In the genomic region with DNA sequence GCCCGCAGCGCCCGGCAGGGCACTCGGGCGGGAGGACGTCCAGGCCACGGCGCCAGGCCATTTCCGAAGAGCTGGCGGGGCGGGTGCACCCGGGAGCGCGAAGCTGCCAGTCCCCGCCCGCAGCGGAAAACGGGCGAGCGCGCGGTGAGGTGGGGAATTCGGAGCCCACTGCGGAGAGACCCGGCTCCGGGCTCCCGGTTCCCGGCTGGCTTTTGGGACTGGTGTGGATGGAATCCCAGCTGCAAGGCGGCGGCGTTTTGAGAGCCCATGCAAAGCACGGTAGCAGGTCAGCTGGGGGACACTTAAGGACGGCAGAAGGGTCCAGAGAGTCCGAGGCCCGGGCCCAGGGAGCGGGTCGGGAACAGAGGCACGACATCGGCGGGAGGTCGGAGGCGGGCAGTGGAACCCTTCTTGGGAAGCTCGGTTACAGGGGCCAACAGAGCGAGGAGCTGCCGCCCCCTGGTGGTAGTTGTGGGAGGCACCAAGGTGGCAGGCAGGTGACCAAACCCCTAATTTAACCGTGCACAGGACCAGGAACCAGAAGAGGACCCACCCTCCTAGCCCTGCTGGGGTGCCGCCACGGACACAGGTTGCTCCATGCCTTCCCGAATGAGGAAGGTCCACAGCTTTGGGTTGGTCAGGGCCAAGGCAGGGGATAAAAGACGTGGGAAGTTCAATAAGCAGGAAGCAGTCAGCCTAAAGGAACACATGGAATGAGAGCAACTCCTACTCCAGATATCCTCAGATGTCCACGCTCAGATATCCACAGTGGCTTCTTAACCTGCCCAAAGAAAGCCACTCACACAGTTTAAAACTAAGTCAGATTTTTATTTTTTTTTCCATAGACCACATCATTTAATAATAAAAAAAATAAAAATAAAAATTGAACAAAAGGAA, we compare ENCODE assay signal across 8 cellular contexts. TPM values are rescaled to one million over a fixed set of nuclear protein-coding genes. Genes with fewer than 3 reads are reported as not detected.
A peak's percentile ranks its signal among the peaks of the same experiment; 100 is the strongest.
DNase-seq lines count a peak whose midpoint lies in the region; ATAC-seq, FAIRE-seq and TF ChIP-seq lines count a peak whose summit lies in the region.

No MANE protein-coding gene starts in this region.

- intact Hi-C loops in activated CD8-positive, alpha-beta T cell treated with anti-CD3 and anti-CD28 coated beads for 36 hours (cut with micrococcal nuclease), result loop anchor here (2.0 to 5.0 kb wide), 2 partner anchors 51 to 71 kb away; no protein-coding TSS in a partner anchor
- intact Hi-C loops in endothelial cell of umbilical vein (cut with micrococcal nuclease), result loop anchor here (1.0 to 10.0 kb wide), 6 partner anchors 64 to 501 kb away; a partner anchor contains a TSS

- H2AFZ ChIP-seq in endothelial cell of umbilical vein (ENCODE audit: low read depth, low read length), result no peak overlapping the region

- FAIRE-seq in endothelial cell of umbilical vein (lab: Jason Lieb, UNC), result peak; percentile 92

- H3K79me2 ChIP-seq in endothelial cell of umbilical vein (ENCODE audit: control insufficient read depth, insufficient read depth, low read length), result peaks cover 2% of the 10 kb centered on the region

- H3K27ac Mint-ChIP-seq in activated CD8-positive, alpha-beta T cell treated with anti-CD3 and anti-CD28 coated beads for 36 hours, result no peak overlapping the region

- peak overlapping the region; percentile 61 for H3K4me3 ChIP-seq in AG04450 (ENCODE audit: low read depth, low read length)
- H3K4me3 ChIP-seq in endothelial cell of umbilical vein (replicated peaks in 1 of 3; ENCODE audit: insufficient read depth in 1 of 3, low read depth in 1 of 3, low read length in 3 of 3), result peak overlapping the region; percentile 28 to 62 (median 49)
- peak overlapping the region; percentile 71 to 76 for H3K4me3 ChIP-seq in mucosa of rectum (ENCODE audit: low read length in 2 of 2)

- peaks cover 31% of the 10 kb centered on the region for H3K4me1 ChIP-seq in endothelial cell of umbilical vein (ENCODE audit: control insufficient read depth, extremely low read depth, insufficient read depth, low read length)
- peaks cover 14 to 17% of the 10 kb centered on the region in 2 donors for H3K4me1 ChIP-seq in mucosa of rectum (ENCODE audit: control insufficient read depth in 2 of 2, insufficient read depth in 2 of 2, low read length in 2 of 2)

- TF ChIP-seq CTCF in AG04450 (IDR thresholded peaks at IDR 0.05; ENCODE audit: low read depth, low read length) (peak; percentile 96), endothelial cell of umbilical vein (IDR thresholded peaks at IDR 0.05; ENCODE audit: extremely low read depth in 1 of 2, insufficient read depth in 1 of 2, low read depth in 1 of 2, low read length in 2 of 2) (peak; percentile 97)
- TF ChIP-seq CTCF in activated CD8-positive, alpha-beta T cell treated with anti-CD3 and anti-CD28 coated beads for 36 hours (IDR thresholded peaks at IDR 0.05), result peak; percentile 94

- H3K36me3 ChIP-seq in endothelial cell of umbilical vein (ENCODE audit: control insufficient read depth in 2 of 2, extremely low read depth in 1 of 2, insufficient read depth in 2 of 2, low read length in 2 of 2) (peaks cover 23 to 31% of the 10 kb centered on the region in 2 experiments), mucosa of rectum (ENCODE audit: control insufficient read depth in 2 of 2, insufficient read depth in 2 of 2, low read length in 2 of 2) (peaks cover 33 to 37% of the 10 kb centered on the region in 2 donors)

- H3K9me1 ChIP-seq in endothelial cell of umbilical vein (replicated peaks; ENCODE audit: control insufficient read depth, extremely low read depth, insufficient read depth, low read length), result no peaks in the 10 kb centered on the region

- CTCF ChIA-PET in AG04450 (lab: Charles Lee) (interaction anchor here (0.6 to 12.0 kb wide), 29 partner anchors 9 to 502 kb away, joined by 3 to 262 read pairs (median 5); a partner anchor contains a TSS), endothelial cell of umbilical vein (lab: Charles Lee) (interaction anchor here (0.6 to 13.4 kb wide), 31 partner anchors 10 to 502 kb away, joined by 3 to 1071 read pairs (median 5); a partner anchor contains a TSS)
- CTCF ChIA-PET in activated CD8-positive, alpha-beta T cell treated with anti-CD3 and anti-CD28 coated beads for 36 hours (lab: Charles Lee), result interaction anchor here (0.6 to 16.5 kb wide), 42 partner anchors 9 to 159 kb away, joined by 3 to 518 read pairs (median 5); a partner anchor contains a TSS

- H3K27me3 Mint-ChIP-seq in activated CD8-positive, alpha-beta T cell treated with anti-CD3 and anti-CD28 coated beads for 36 hours, result peaks cover 7% of the 10 kb centered on the region

- peaks cover 19% of the 10 kb centered on the region for H3K4me1 Mint-ChIP-seq in activated CD8-positive, alpha-beta T cell treated with anti-CD3 and anti-CD28 coated beads for 36 hours (ENCODE audit: low read depth)

- ATAC-seq in GM19395 (IDR thresholded peaks at IDR 0.05; ENCODE audit: unreplicated experiment), result peak; percentile 71
- ATAC-seq in activated CD8-positive, alpha-beta T cell treated with anti-CD3 and anti-CD28 coated beads for 36 hours, result peak; percentile 73

- no TSS peak for BruUV-seq in endothelial cell of umbilical vein (replicated peaks; lab: Mats Ljungman, UMichigan)

- TF ChIP-seq POLR2A in endothelial cell of umbilical vein (IDR thresholded peaks at IDR 0.05; ENCODE audit: low read depth, low read length), result peak; percentile 33

- H3K9me3 ChIP-seq in AG04450 (ENCODE audit: control insufficient read depth, insufficient read depth, low read length) (no peaks in the 10 kb centered on the region), endothelial cell of umbilical vein (replicated peaks; ENCODE audit: control insufficient read depth, insufficient read depth, low read length) (no peaks in the 10 kb centered on the region), mucosa of rectum (ENCODE audit: control insufficient read depth in 2 of 2, low read length in 2 of 2) (no peaks in the 10 kb centered on the region)

- peak overlapping the region; percentile 40 for H3K4me2 ChIP-seq in endothelial cell of umbilical vein (ENCODE audit: insufficient read depth, low read length)

- POLR2A ChIA-PET in AG04450 (lab: Yijun Ruan, JAX) (interaction anchor here (0.6 to 2.1 kb wide), 12 partner anchors 11 to 129 kb away, joined by 3 to 17 read pairs (median 6); a partner anchor contains a TSS), endothelial cell of umbilical vein (lab: Charles Lee) (interaction anchor here (1.0 to 1.6 kb wide), 6 partner anchors 13 to 76 kb away, joined by 3 to 13 read pairs (median 6); a partner anchor contains a TSS)
- POLR2A ChIA-PET in activated CD8-positive, alpha-beta T cell treated with anti-CD3 and anti-CD28 coated beads for 36 hours (lab: Charles Lee), result interaction anchor here (0.6 to 2.5 kb wide), 18 partner anchors 9 to 129 kb away, joined by 3 to 17 read pairs (median 3); a partner anchor contains a TSS

- H3K9ac ChIP-seq in endothelial cell of umbilical vein (replicated peaks; ENCODE audit: extremely low read depth, insufficient read depth, low read length) (peak overlapping the region; percentile 53), mucosa of rectum (ENCODE audit: low read depth in 1 of 2, low read length in 2 of 2) (peak overlapping the region; percentile 32 to 65)

- no peaks in the 10 kb centered on the region for H4K20me1 ChIP-seq in endothelial cell of umbilical vein (replicated peaks; ENCODE audit: control insufficient read depth, extremely low read depth, insufficient read depth, low read length)

- H3K36me3 Mint-ChIP-seq in activated CD8-positive, alpha-beta T cell treated with anti-CD3 and anti-CD28 coated beads for 36 hours (ENCODE audit: low read depth), result peaks cover 24% of the 10 kb centered on the region

- no peaks in the 10 kb centered on the region for H3K27me3 ChIP-seq in AG04450 (ENCODE audit: control insufficient read depth, insufficient read depth, low read length)
- no peaks in the 10 kb centered on the region for H3K27me3 ChIP-seq in endothelial cell of umbilical vein (ENCODE audit: control insufficient read depth in 2 of 2, insufficient read depth in 2 of 2, low read length in 2 of 2)
- H3K27me3 ChIP-seq in mucosa of rectum (ENCODE audit: control insufficient read depth in 2 of 2, insufficient read depth in 2 of 2, low read length in 2 of 2), result no peaks in the 10 kb centered on the region

- peak overlapping the region; percentile 76 for H3K4me3 Mint-ChIP-seq in activated CD8-positive, alpha-beta T cell treated with anti-CD3 and anti-CD28 coated beads for 36 hours

- DNase-seq in AG04450 (ENCODE audit: low read depth, low spot score) (peak; percentile 45), HPDE6-E6E7 (ENCODE audit: extremely low spot score) (peak; percentile 80), endothelial cell of umbilical vein (ENCODE audit: low read depth, low spot score) (peak; percentile 87), NCI-H1436 (lab: John Stamatoyannopoulos, UW) (no peak)
- DNase-seq in activated CD8-positive, alpha-beta T cell treated with anti-CD3 and anti-CD28 coated beads for 36 hours, result peak; percentile 91
- DNase-seq in stimulated activated CD8-positive, alpha-beta memory T cell treated with anti-CD3 and anti-CD28 coated beads, Interleukin-7, amount 100 ng/mL, for 1 hour (ENCODE audit: low read depth in 2 of 2), result peak; percentile 71 to 81

- H3K27ac ChIP-seq in AG04450 (ENCODE audit: low read depth, low read length) (peak overlapping the region; percentile 52), endothelial cell of umbilical vein (ENCODE audit: insufficient read depth, low read depth, low read length) (peak overlapping the region; percentile 48), mucosa of rectum (ENCODE audit: low read depth in 2 of 2, low read length in 2 of 2) (peak overlapping the region in 1 of 2 donors; percentile 32)

- dilution Hi-C loops in endothelial cell of umbilical vein (cut with MboI; ENCODE audit: extremely low pct_ligation_motif_present, low sequenced_read_pairs), result no loop called here

- H3K9me3 Mint-ChIP-seq in activated CD8-positive, alpha-beta T cell treated with anti-CD3 and anti-CD28 coated beads for 36 hours, result no peaks in the 10 kb centered on the region

RNA-seq across cellular contexts. Expression of a gene that starts 0.7 kb away (rescaled TPM):
- polyA plus RNA-seq in AG04450 (2011; rRNA removed) (10.1 and 11.0 TPM in 2 replicates), endothelial cell of umbilical vein (52.9 and 63.1 TPM in 2 replicates)
- polyA minus RNA-seq in AG04450 (2011; rRNA and poly(A)+ RNA removed), result 13.6 and 18.6 TPM in 2 replicates
- total RNA-seq in activated CD8-positive, alpha-beta T cell treated with anti-CD3 and anti-CD28 coated beads for 36 hours, result under 1 TPM; 0.69 to 0.72 TPM
- total RNA-seq in endothelial cell of umbilical vein, result 20.2 and 21.7 TPM in 2 replicates
- polyA plus RNA-seq in endothelial cell of umbilical vein (2011; cell fraction: cytosol; rRNA removed), result 16.0 and 22.7 TPM in 2 replicates
- polyA plus RNA-seq in endothelial cell of umbilical vein (2011; cell fraction: nucleus; rRNA removed), result 173 and 192 TPM in 2 replicates
- polyA plus RNA-seq in endothelial cell of umbilical vein (2012), result 11.8 and 13.2 TPM in 2 replicates
- polyA minus RNA-seq in endothelial cell of umbilical vein, result 36.3 and 46.1 TPM in 2 replicates
- 4.0 TPM for polyA minus RNA-seq in endothelial cell of umbilical vein (2011; cell fraction: cytosol; rRNA and poly(A)+ RNA removed)
- polyA minus RNA-seq in endothelial cell of umbilical vein (2011; cell fraction: nucleus; rRNA and poly(A)+ RNA removed), result 35.7 and 41.4 TPM in 2 replicates

RNA-seq across cellular contexts. Expression of a gene that starts 16.0 kb away (rescaled TPM):
- polyA plus RNA-seq in AG04450 (2011; rRNA removed) (not detected in 2 replicates), endothelial cell of umbilical vein (not detected in 2 replicates)
- not detected in 2 replicates for polyA minus RNA-seq in AG04450 (2011; rRNA and poly(A)+ RNA removed)
- not detected for total RNA-seq in activated CD8-positive, alpha-beta T cell treated with anti-CD3 and anti-CD28 coated beads for 36 hours
- not detected in 2 replicates for total RNA-seq in endothelial cell of umbilical vein
- polyA plus RNA-seq in endothelial cell of umbilical vein (2011; cell fraction: cytosol; rRNA removed), result not detected in 2 replicates
- polyA plus RNA-seq in endothelial cell of umbilical vein (2011; cell fraction: nucleus; rRNA removed), result not detected in 2 replicates
- not detected in 2 replicates for polyA plus RNA-seq in endothelial cell of umbilical vein (2012)
- not detected in 2 replicates for polyA minus RNA-seq in endothelial cell of umbilical vein
- not detected for polyA minus RNA-seq in endothelial cell of umbilical vein (2011; cell fraction: cytosol; rRNA and poly(A)+ RNA removed)
- polyA minus RNA-seq in endothelial cell of umbilical vein (2011; cell fraction: nucleus; rRNA and poly(A)+ RNA removed), result not detected in 2 replicates

RNA-seq across cellular contexts. Expression of a gene that starts 23.3 kb away (rescaled TPM):
- polyA plus RNA-seq in AG04450 (2011; rRNA removed), result 282 and 292 TPM in 2 replicates
- polyA minus RNA-seq in AG04450 (2011; rRNA and poly(A)+ RNA removed), result 170 and 211 TPM in 2 replicates
- 100 to 1,000 TPM; 119 to 120 TPM for total RNA-seq in activated CD8-positive, alpha-beta T cell treated with anti-CD3 and anti-CD28 coated beads for 36 hours
- 214 and 236 TPM in 2 replicates for total RNA-seq in endothelial cell of umbilical vein
- 459 and 464 TPM in 2 replicates for polyA plus RNA-seq in endothelial cell of umbilical vein
- 355 and 404 TPM in 2 replicates for polyA plus RNA-seq in endothelial cell of umbilical vein (2011; cell fraction: cytosol; rRNA removed)
- polyA plus RNA-seq in endothelial cell of umbilical vein (2011; cell fraction: nucleus; rRNA removed), result 144 and 152 TPM in 2 replicates
- 223 and 262 TPM in 2 replicates for polyA plus RNA-seq in endothelial cell of umbilical vein (2012)
- polyA minus RNA-seq in endothelial cell of umbilical vein, result 286 and 312 TPM in 2 replicates
- polyA minus RNA-seq in endothelial cell of umbilical vein (2011; cell fraction: cytosol; rRNA and poly(A)+ RNA removed), result 207 TPM
- polyA minus RNA-seq in endothelial cell of umbilical vein (2011; cell fraction: nucleus; rRNA and poly(A)+ RNA removed), result 42.4 and 46.8 TPM in 2 replicates

RNA-seq across cellular contexts. Expression of a gene that starts 36.9 kb away (rescaled TPM):
- polyA plus RNA-seq in AG04450 (2011; rRNA removed) (158 and 173 TPM in 2 replicates), endothelial cell of umbilical vein (136 and 146 TPM in 2 replicates)
- polyA minus RNA-seq in AG04450 (2011; rRNA and poly(A)+ RNA removed), result 136 and 143 TPM in 2 replicates
- 100 to 1,000 TPM; 132 to 139 TPM for total RNA-seq in activated CD8-positive, alpha-beta T cell treated with anti-CD3 and anti-CD28 coated beads for 36 hours
- total RNA-seq in endothelial cell of umbilical vein, result 220 and 240 TPM in 2 replicates
- polyA plus RNA-seq in endothelial cell of umbilical vein (2011; cell fraction: cytosol; rRNA removed), result 91.2 and 98.2 TPM in 2 replicates
- polyA plus RNA-seq in endothelial cell of umbilical vein (2011; cell fraction: nucleus; rRNA removed), result 821 and 966 TPM in 2 replicates
- 112 and 141 TPM in 2 replicates for polyA plus RNA-seq in endothelial cell of umbilical vein (2012)
- polyA minus RNA-seq in endothelial cell of umbilical vein, result 185 and 201 TPM in 2 replicates
- 46.6 TPM for polyA minus RNA-seq in endothelial cell of umbilical vein (2011; cell fraction: cytosol; rRNA and poly(A)+ RNA removed)
- polyA minus RNA-seq in endothelial cell of umbilical vein (2011; cell fraction: nucleus; rRNA and poly(A)+ RNA removed), result 229 and 315 TPM in 2 replicates

RNA-seq across cellular contexts. Expression of a gene that starts 37.3 kb away (rescaled TPM):
- polyA plus RNA-seq in AG04450 (2011; rRNA removed), result 119 and 128 TPM in 2 replicates
- polyA minus RNA-seq in AG04450 (2011; rRNA and poly(A)+ RNA removed), result 89.5 and 94.1 TPM in 2 replicates
- 10 to 100 TPM; 49.2 to 51.1 TPM for total RNA-seq in activated CD8-positive, alpha-beta T cell treated with anti-CD3 and anti-CD28 coated beads for 36 hours
- 55.5 and 58.3 TPM in 2 replicates for total RNA-seq in endothelial cell of umbilical vein
- polyA plus RNA-seq in endothelial cell of umbilical vein, result 60.5 and 78.7 TPM in 2 replicates
- 62.7 and 64.0 TPM in 2 replicates for polyA plus RNA-seq in endothelial cell of umbilical vein (2011; cell fraction: cytosol; rRNA removed)
- polyA plus RNA-seq in endothelial cell of umbilical vein (2011; cell fraction: nucleus; rRNA removed), result 35.3 and 36.9 TPM in 2 replicates
- 55.9 and 63.8 TPM in 2 replicates for polyA plus RNA-seq in endothelial cell of umbilical vein (2012)
- 83.3 and 87.7 TPM in 2 replicates for polyA minus RNA-seq in endothelial cell of umbilical vein
- polyA minus RNA-seq in endothelial cell of umbilical vein (2011; cell fraction: cytosol; rRNA and poly(A)+ RNA removed), result 22.7 TPM
- 9.8 and 21.1 TPM in 2 replicates for polyA minus RNA-seq in endothelial cell of umbilical vein (2011; cell fraction: nucleus; rRNA and poly(A)+ RNA removed)

Comparison
In these comparisons a context has a peak if more than half of its experiments do, and no peak if none do; other contexts are left out.
1. RNA of a gene that starts 0.7 kb away (total RNA-seq): 20.2 to 21.7 TPM in endothelial cell of umbilical vein; 0.69 to 0.72 TPM in activated CD8-positive, alpha-beta T cell treated with anti-CD3 and anti-CD28 coated beads for 36 hours; every median in the first group is over 10 times any median in the second.
2. Peak in every context shown above with its lines, with median percentiles within 50 percentile points of each other: H3K4me3 ChIP-seq and CTCF ChIP-seq.